In the genomic region with DNA sequence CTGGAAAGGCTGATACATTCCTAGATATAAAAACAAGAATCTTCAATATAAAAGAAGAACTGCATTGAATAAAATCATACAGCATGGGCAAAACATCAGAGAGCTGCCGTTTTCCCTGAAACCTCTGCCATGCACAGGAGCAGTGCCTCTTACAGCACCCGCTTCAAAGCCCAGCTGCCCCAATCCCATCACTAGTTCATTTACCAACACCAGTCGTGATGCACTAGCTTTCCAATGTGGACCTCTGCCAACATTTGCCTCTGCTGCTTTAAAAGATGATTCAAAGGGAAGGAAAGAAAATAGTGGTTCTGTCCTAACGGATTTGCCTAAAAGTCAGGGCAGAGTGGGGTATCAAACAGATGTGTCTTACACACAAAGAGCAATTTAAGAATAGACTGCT, we compare ENCODE assay signal across 21 cellular contexts.
"Had no signal": no experiment of that assay in that cellular context is flagged by ENCODE, and none has a peak within 500 bp of the region (broad histone marks: within the 10 kb centered on the region; RNA-seq: fewer than 3 reads in every experiment).

No MANE protein-coding gene starts in this region.

- H3K4me3 ChIP-seq: body of pancreas, lung, smooth muscle cell, testis, vagina had no signal

- H3K4me1 ChIP-seq: body of pancreas, foreskin keratinocyte, testis, vagina had no signal

- H3K79me2 ChIP-seq: parathyroid adenoma had no signal

- H3K9me3 Mint-ChIP-seq: activated CD4-positive, alpha-beta T cell treated with anti-CD3 and anti-CD28 coated beads, Interleukin-2, amount 10 ng/mL, durations not matched to agents 24 days and 14 days; activated T-cell treated with anti-CD3 and anti-CD28 coated beads, Interleukin-2, amount 50 U/mL, for 4 hours; mesothelial cell of epicardium; nephron progenitor cell; stimulated activated naive B cell treated with anti-CD40 and anti-IgM and Interleukin-4, amounts not matched to agents 10 μg/mL and 1 μg/mL and 100 μg/mL, for 72 hours; T-helper 1 cell treated with Interleukin-12 subunit alpha and Interleukin-12 subunit beta and Interleukin-4 antibody, amounts not matched to agents 30 μg/mL and 1 μg/mL, for 36 hours had no signal

- H3K27ac ChIP-seq: body of pancreas, foreskin keratinocyte, testis, vagina had no signal

- H3K27me3 Mint-ChIP-seq: activated CD4-positive, alpha-beta T cell treated with anti-CD3 and anti-CD28 coated beads, Interleukin-2, amount 10 ng/mL, durations not matched to agents 24 days and 14 days; stimulated activated naive B cell treated with anti-CD40 and anti-IgM and Interleukin-4, amounts not matched to agents 10 μg/mL and 1 μg/mL and 100 μg/mL, for 72 hours had no signal

- H3K4me2 ChIP-seq: smooth muscle cell had no signal

- DNase-seq: activated CD4-positive, alpha-beta T cell treated with anti-CD3 and anti-CD28 coated beads, Interleukin-2, amount 10 ng/mL, durations not matched to agents 24 days and 14 days; activated CD8-positive, alpha-beta memory T cell treated with anti-CD3 and anti-CD28 coated beads, Interleukin-2, amount 50 U/mL, for 4 hours; activated CD8-positive, alpha-beta T cell treated with anti-CD3 and anti-CD28 coated beads, Interleukin-2, amount 10 ng/mL, durations not matched to agents 7 days and 5 days; activated effector memory CD4-positive, alpha-beta T cell treated with anti-CD3 and anti-CD28 coated beads, Interleukin-2, amount 50 U/mL, for 16 hours; activated naive CD4-positive, alpha-beta T cell treated with anti-CD3 and anti-CD28 coated beads, Interleukin-2, amount 50 U/mL, for 16 hours; activated T-cell treated with anti-CD3 and anti-CD28 coated beads, Interleukin-2, amount 50 U/mL, for 4 hours; body of pancreas; foreskin keratinocyte; nephron progenitor cell; stimulated activated CD4-positive, alpha-beta T cell treated with anti-CD3 and anti-CD28 coated beads, Interleukin-15, amount 100 ng/mL, for 24 hours; stimulated activated naive B cell treated with anti-CD40 and anti-IgM and Interleukin-4, amounts not matched to agents 10 μg/mL and 1 μg/mL and 100 μg/mL, for 72 hours; testis; trophoblast cell had no signal

- H3K27me3 ChIP-seq: body of pancreas, foreskin keratinocyte, testis, vagina had no signal

- H3K4me1 Mint-ChIP-seq: nephron progenitor cell had no signal

- H3K27ac Mint-ChIP-seq: activated CD4-positive, alpha-beta T cell treated with anti-CD3 and anti-CD28 coated beads, Interleukin-2, amount 10 ng/mL, durations not matched to agents 24 days and 14 days; activated CD8-positive, alpha-beta T cell treated with anti-CD3 and anti-CD28 coated beads, Interleukin-2, amount 10 ng/mL, durations not matched to agents 7 days and 5 days; mesothelial cell of epicardium; nephron progenitor cell; stimulated activated naive B cell treated with anti-CD40 and anti-IgM and Interleukin-4, amounts not matched to agents 10 μg/mL and 1 μg/mL and 100 μg/mL, for 72 hours; T-helper 1 cell treated with Interleukin-12 subunit alpha and Interleukin-12 subunit beta and Interleukin-4 antibody, amounts not matched to agents 30 μg/mL and 1 μg/mL, for 36 hours had no signal

- ATAC-seq: activated CD8-positive, alpha-beta T cell treated with anti-CD3 and anti-CD28 coated beads, Interleukin-2, amount 10 ng/mL, durations not matched to agents 7 days and 5 days; activated T-cell treated with anti-CD3 and anti-CD28 coated beads, Interleukin-2, amount 50 U/mL, for 4 hours; body of pancreas; foreskin keratinocyte; left lobe of liver; sciatic nerve; stimulated activated naive B cell treated with anti-CD40 and anti-IgM and Interleukin-4, amounts not matched to agents 10 μg/mL and 1 μg/mL and 100 μg/mL, for 72 hours had no signal

- H2AFZ ChIP-seq: parathyroid adenoma had no signal

- H3K4me3 Mint-ChIP-seq: activated CD4-positive, alpha-beta T cell treated with anti-CD3 and anti-CD28 coated beads, Interleukin-2, amount 10 ng/mL, durations not matched to agents 24 days and 14 days; activated CD8-positive, alpha-beta T cell treated with anti-CD3 and anti-CD28 coated beads, Interleukin-2, amount 10 ng/mL, durations not matched to agents 7 days and 5 days; activated T-cell treated with anti-CD3 and anti-CD28 coated beads, Interleukin-2, amount 50 U/mL, for 4 hours; mesothelial cell of epicardium; nephron progenitor cell; stimulated activated naive B cell treated with anti-CD40 and anti-IgM and Interleukin-4, amounts not matched to agents 10 μg/mL and 1 μg/mL and 100 μg/mL, for 72 hours; T-helper 1 cell treated with Interleukin-12 subunit alpha and Interleukin-12 subunit beta and Interleukin-4 antibody, amounts not matched to agents 30 μg/mL and 1 μg/mL, for 36 hours had no signal
